In genomic region chr18:30544141-30544540, GRCh38 we compare ENCODE assay signal across 25 cellular contexts.
"Had no signal": no experiment of that assay in that cellular context is flagged by ENCODE, and none has a peak within 500 bp of the region (broad histone marks: within the 10 kb centered on the region; RNA-seq: fewer than 3 reads in every experiment).

No MANE protein-coding gene starts in this region.

- H3K27me3 ChIP-seq: colonic mucosa, esophagus squamous epithelium, gastrocnemius medialis, heart right ventricle, left lung had no signal

- FAIRE-seq: endometrium, islet of Langerhans, keratinocyte had no signal

- H3K27ac ChIP-seq: colonic mucosa, epithelial cell of prostate, esophagus squamous epithelium, gastrocnemius medialis, heart right ventricle, left lung had no signal

- H3K4me1 ChIP-seq: colonic mucosa, esophagus squamous epithelium, gastrocnemius medialis, heart right ventricle, left lung had no signal

- DNase-seq: colonic mucosa; cortex of kidney; effector CD8-positive, alpha-beta T cell; effector memory CD8-positive, alpha-beta T cell; endodermal cell; erythroblast; esophagus squamous epithelium; foreskin fibroblast; foreskin melanocyte; gastrocnemius medialis; glutamatergic neuron; heart right ventricle; hippocampal formation; left cardiac atrium; left lung; left ventricle myocardium superior; mammary epithelial cell; mesendoderm; midbrain had no signal

- H3K4me3 ChIP-seq: colonic mucosa, esophagus squamous epithelium, gastrocnemius medialis, heart right ventricle, left lung, lung had no signal

- ATAC-seq: effector memory CD8-positive, alpha-beta T cell; esophagus mucosa; gastrocnemius medialis; heart right ventricle; left cardiac atrium; left lung; left ventricle myocardium superior had no signal

- H3K9me3 ChIP-seq: colonic mucosa, esophagus squamous epithelium, gastrocnemius medialis, heart right ventricle, left lung had no signal

- H3K36me3 ChIP-seq: colonic mucosa, esophagus squamous epithelium, gastrocnemius medialis, heart right ventricle, left lung had no signal
